8 cellular contexts compared by ENCODE assay signal in genomic region chr1:34597877-34598514, GRCh38.
DNase-seq lines count a peak whose midpoint lies in the region; ATAC-seq, FAIRE-seq and TF ChIP-seq lines count a peak whose summit lies in the region.

No MANE protein-coding gene starts in this region.

- TF ChIP-seq CTCF in D721Med (IDR thresholded peaks at IDR 0.05; ENCODE audit: insufficient read depth, missing control alignments) = peak; percentile 86

- ATAC-seq in activated T-cell treated with anti-CD3 and anti-CD28 coated beads, Interleukin-2, amount 50 U/mL, for 4 hours = no peak
- no peak for ATAC-seq in GM18861 (IDR thresholded peaks at IDR 0.05; ENCODE audit: unreplicated experiment)
- ATAC-seq in HG02588 (IDR thresholded peaks at IDR 0.05; ENCODE audit: unreplicated experiment) = no peak

- H3K9me3 Mint-ChIP-seq in activated T-cell treated with anti-CD3 and anti-CD28 coated beads, Interleukin-2, amount 50 U/mL, for 4 hours = no peaks in the 10 kb centered on the region

- no peak overlapping the region for H3K4me3 Mint-ChIP-seq in activated T-cell treated with anti-CD3 and anti-CD28 coated beads, Interleukin-2, amount 50 U/mL, for 4 hours

- H3K36me3 Mint-ChIP-seq in activated T-cell treated with anti-CD3 and anti-CD28 coated beads, Interleukin-2, amount 50 U/mL, for 4 hours (ENCODE audit: insufficient read depth) = no peaks in the 10 kb centered on the region

- peaks cover 10% of the 10 kb centered on the region for H3K27me3 Mint-ChIP-seq in activated T-cell treated with anti-CD3 and anti-CD28 coated beads, Interleukin-2, amount 50 U/mL, for 4 hours (ENCODE audit: low read depth)

- FAIRE-seq in D721Med (lab: Jason Lieb, UNC) = no peak

- DNase-seq in D721Med (ENCODE audit: insufficient read length, low spot score) = no peak
- DNase-seq in HS-27A (ENCODE audit: low read depth) = peak; percentile 2
- DNase-seq in NCI-H82 treated with DMSO at 0.1 percent for 48 hours (lab: John Stamatoyannopoulos, UW; ENCODE audit: unreplicated experiment) = peak; percentile 9
- peak; percentile 11 for DNase-seq in activated T-cell treated with anti-CD3 and anti-CD28 coated beads, Interleukin-2, amount 50 U/mL, for 4 hours
- peak; percentile 24 for DNase-seq in glomerular visceral epithelial cell (ENCODE audit: extremely low spot score)
- peak; percentile 63 for DNase-seq in pons (ENCODE audit: low spot score)

- no peaks in the 10 kb centered on the region for H3K4me1 Mint-ChIP-seq in activated T-cell treated with anti-CD3 and anti-CD28 coated beads, Interleukin-2, amount 50 U/mL, for 4 hours (ENCODE audit: low read depth)
